8 cellular contexts compared by ENCODE assay signal in genomic region chr7:141012044-141012685, GRCh38. TPM values are rescaled to one million over a fixed set of nuclear protein-coding genes. Genes with fewer than 3 reads are reported as not detected.
DNase-seq lines count a peak whose midpoint lies in the region; ATAC-seq and TF ChIP-seq lines count a peak whose summit lies in the region.

No MANE protein-coding gene starts in this region.

- no peak overlapping the region for H2BK15ac ChIP-seq in mesenchymal stem cell (ENCODE audit: low read depth, poor library complexity, severe bottlenecking)

- no peak overlapping the region for H2AFZ ChIP-seq in mesenchymal stem cell (ENCODE audit: low read depth, low read length)

- no peak overlapping the region for H2AK5ac ChIP-seq in mesenchymal stem cell (ENCODE audit: low read length, severe bottlenecking)

- no peak overlapping the region for H3K23ac ChIP-seq in mesenchymal stem cell (ENCODE audit: low read length in 2 of 2)

- H3K9ac ChIP-seq in colonic mucosa (ENCODE audit: low read depth in 2 of 2, low read length in 2 of 2) (peak overlapping the region in 1 of 2 donors; percentile 22), mesenchymal stem cell (ENCODE audit: low read length) (peak overlapping the region; percentile 94)

- H3K4ac ChIP-seq in mesenchymal stem cell (ENCODE audit: low read depth in 1 of 2, low read length in 2 of 2) = no peak overlapping the region

- no peak overlapping the region for H3K4me2 ChIP-seq in mesenchymal stem cell (ENCODE audit: low read length, poor library complexity, severe bottlenecking)

- peak; percentile 25 for ATAC-seq in HG03060 (IDR thresholded peaks at IDR 0.05; ENCODE audit: low read depth, unreplicated experiment)

- H3K4me3 ChIP-seq in colonic mucosa = no peak overlapping the region
- H3K4me3 ChIP-seq in mesenchymal stem cell (ENCODE audit: insufficient read depth in 1 of 2, low read depth in 1 of 2, low read length in 2 of 2) = no peak overlapping the region

- WGBS in mesenchymal stem cell = 47% methylated on average over 2 of the region's 3 CpGs

- H3K9me3 ChIP-seq in colonic mucosa = no peaks in the 10 kb centered on the region
- H3K9me3 ChIP-seq in mesenchymal stem cell (ENCODE audit: control insufficient read depth, low read length) = peaks cover 3% of the 10 kb centered on the region

- H2BK12ac ChIP-seq in mesenchymal stem cell (ENCODE audit: low read length in 2 of 2) = no peak overlapping the region

- H3K4me1 ChIP-seq in colonic mucosa (peaks cover 6% of the 10 kb centered on the region), mesenchymal stem cell (ENCODE audit: control insufficient read depth, insufficient read depth, low read depth, low read length) (no peaks in the 10 kb centered on the region)

- H3K4me3 Mint-ChIP-seq in activated CD4-positive, alpha-beta T cell treated with anti-CD3 and anti-CD28 coated beads, Interleukin-2, amount 10 ng/mL, durations not matched to agents 24 days and 14 days = peak overlapping the region; percentile 99

- intact Hi-C loops in activated CD4-positive, alpha-beta T cell treated with anti-CD3 and anti-CD28 coated beads, Interleukin-2, amount 10 ng/mL, durations not matched to agents 24 days and 14 days (cut with micrococcal nuclease) = loop anchor here (1.0 to 10.0 kb wide), 7 partner anchors 135 to 1667 kb away; partner anchors contain the start of genes FMC1 and HIPK2
- intact Hi-C loops in colonic mucosa (cut with DNase I) = no loop called here

- no peaks in the 10 kb centered on the region for H3K36me3 ChIP-seq in colonic mucosa
- H3K36me3 ChIP-seq in mesenchymal stem cell (ENCODE audit: control insufficient read depth in 1 of 2, insufficient read depth in 2 of 2, low read depth in 1 of 2, low read length in 2 of 2) = peaks cover 7 to 25% of the 10 kb centered on the region in 2 experiments

- no peak overlapping the region for H4K91ac ChIP-seq in mesenchymal stem cell (ENCODE audit: low read length)

- H2BK120ac ChIP-seq in mesenchymal stem cell (ENCODE audit: low read depth, low read length) = no peak overlapping the region

- TF ChIP-seq CTCF in colonic mucosa (IDR thresholded peaks at IDR 0.05) = peak; percentile 50

- no peak overlapping the region for H3K27ac ChIP-seq in colonic mucosa
- H3K27ac ChIP-seq in mesenchymal stem cell (ENCODE audit: low read length, poor library complexity, severe bottlenecking) = no peak overlapping the region

- H3K14ac ChIP-seq in mesenchymal stem cell (ENCODE audit: low read length in 2 of 2) = no peak overlapping the region

- H3K9me3 Mint-ChIP-seq in activated CD4-positive, alpha-beta T cell treated with anti-CD3 and anti-CD28 coated beads, Interleukin-2, amount 10 ng/mL, durations not matched to agents 24 days and 14 days = peaks cover 7% of the 10 kb centered on the region

- peak overlapping the region; percentile 100 for H3K27ac Mint-ChIP-seq in activated CD4-positive, alpha-beta T cell treated with anti-CD3 and anti-CD28 coated beads, Interleukin-2, amount 10 ng/mL, durations not matched to agents 24 days and 14 days

- H3K27me3 Mint-ChIP-seq in activated CD4-positive, alpha-beta T cell treated with anti-CD3 and anti-CD28 coated beads, Interleukin-2, amount 10 ng/mL, durations not matched to agents 24 days and 14 days = peaks cover 6% of the 10 kb centered on the region

- no peak overlapping the region for H4K8ac ChIP-seq in mesenchymal stem cell (ENCODE audit: low read length)

- H3K79me1 ChIP-seq in mesenchymal stem cell (replicated peaks; ENCODE audit: low read length, poor library complexity, severe bottlenecking) = peaks cover 23% of the 10 kb centered on the region

- no peak overlapping the region for H2BK5ac ChIP-seq in mesenchymal stem cell (ENCODE audit: low read depth, low read length, poor library complexity, severe bottlenecking)

- DNase-seq in NCI-H510A treated with DMSO at 0.1 percent for 48 hours (lab: John Stamatoyannopoulos, UW) = peak; percentile 68
- no peak for DNase-seq in NCI-H510A (lab: John Stamatoyannopoulos, UW)
- DNase-seq in NCI-H345 (lab: John Stamatoyannopoulos, UW) = peak; percentile 67
- DNase-seq in activated CD4-positive, alpha-beta T cell treated with anti-CD3 and anti-CD28 coated beads, Interleukin-2, amount 10 ng/mL, durations not matched to agents 24 days and 14 days = peak; percentile 93
- DNase-seq in colonic mucosa = peak; percentile 81
- peak; percentile 77 for DNase-seq in mesenchymal stem cell
- DNase-seq in stimulated activated CD8-positive, alpha-beta memory T cell treated with anti-CD3 and anti-CD28 coated beads, Interleukin-4, amount 100 ng/mL, for 24 hours (ENCODE audit: low read depth) = peak; percentile 52

- no peaks in the 10 kb centered on the region for H3K27me3 ChIP-seq in colonic mucosa
- H3K27me3 ChIP-seq in mesenchymal stem cell (ENCODE audit: control insufficient read depth in 1 of 2, insufficient read depth in 1 of 2, low read length in 2 of 2) = no peaks in the 10 kb centered on the region

- H3K18ac ChIP-seq in mesenchymal stem cell (ENCODE audit: low read depth in 1 of 2, low read length in 2 of 2) = no peak overlapping the region

- H3K4me1 Mint-ChIP-seq in activated CD4-positive, alpha-beta T cell treated with anti-CD3 and anti-CD28 coated beads, Interleukin-2, amount 10 ng/mL, durations not matched to agents 24 days and 14 days = peaks cover 30% of the 10 kb centered on the region

- peaks cover 19% of the 10 kb centered on the region for H3K36me3 Mint-ChIP-seq in activated CD4-positive, alpha-beta T cell treated with anti-CD3 and anti-CD28 coated beads, Interleukin-2, amount 10 ng/mL, durations not matched to agents 24 days and 14 days (ENCODE audit: low read depth)

RNA-seq across cellular contexts. Expression of gene MRPS33, which starts 2.6 kb away (rescaled TPM):
- 73.0 and 74.2 TPM in 2 replicates for total RNA-seq in activated CD4-positive, alpha-beta T cell treated with anti-CD3 and anti-CD28 coated beads, Interleukin-2, amount 10 ng/mL, durations not matched to agents 24 days and 14 days
- total RNA-seq in colonic mucosa = 100 to 1,000 TPM in 1 of 2 donors, 10 to 100 TPM in 1; 77.3 to 123 TPM
- 83.2 TPM for polyA plus RNA-seq in mesenchymal stem cell (2013, experiment 1 of 2)
- 84.1 TPM for polyA plus RNA-seq in mesenchymal stem cell (2013, experiment 2 of 2)
